Comparison of ENCODE assay signal across 9 cellular contexts in the genomic region with DNA sequence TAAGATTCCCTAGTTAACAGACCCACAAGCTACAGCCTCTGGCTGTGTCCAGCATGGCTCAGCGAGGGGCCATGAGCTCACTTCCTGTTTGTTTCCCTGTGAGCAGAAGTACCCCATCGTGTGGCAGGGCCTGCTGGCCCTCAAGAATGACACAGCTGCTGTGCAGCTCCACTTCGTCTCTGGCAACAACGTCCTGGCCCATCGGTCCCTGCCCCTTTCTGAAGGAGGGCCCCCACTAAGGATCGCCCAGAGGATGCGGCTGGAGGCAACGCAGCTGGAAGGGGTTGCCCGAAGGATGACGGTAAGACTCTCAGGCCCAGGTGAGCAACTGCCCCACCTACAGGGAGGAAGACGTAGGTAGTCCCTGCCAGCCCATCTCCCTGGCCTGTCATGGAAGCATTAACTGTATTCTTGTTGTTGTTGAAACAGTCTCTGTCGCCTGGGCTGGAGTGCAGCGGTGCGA. TPM values are rescaled to one million over a fixed set of nuclear protein-coding genes. Genes with fewer than 3 reads are reported as not detected.
A peak's percentile ranks its signal among the peaks of the same experiment; 100 is the strongest.
DNase-seq lines count a peak whose midpoint lies in the region; ATAC-seq and TF ChIP-seq lines count a peak whose summit lies in the region.
"Had no signal": no experiment of that assay in that cellular context is flagged by ENCODE, and none has a peak within 500 bp of the region (broad histone marks: within the 10 kb centered on the region; RNA-seq: fewer than 3 reads in every experiment).

No MANE protein-coding gene starts in this region.

- H3K4me3 ChIP-seq in osteoblast (ENCODE audit: insufficient read depth, low read length): no peak overlapping the region
- H3K4me3 ChIP-seq: testis had no signal

- H2AFZ ChIP-seq in osteoblast (ENCODE audit: low read length): no peak overlapping the region

- H3K27me3 ChIP-seq in osteoblast (ENCODE audit: insufficient read depth, low read length): no peaks in the 10 kb centered on the region
- H3K27me3 ChIP-seq: testis had no signal

- no peak for ATAC-seq in GM19455 (IDR thresholded peaks at IDR 0.05; ENCODE audit: unreplicated experiment)
- ATAC-seq in HG03342 (IDR thresholded peaks at IDR 0.05; ENCODE audit: unreplicated experiment): no peak
- ATAC-seq in GM21360 (IDR thresholded peaks at IDR 0.05; ENCODE audit: unreplicated experiment): no peak
- ATAC-seq in HG03097 (IDR thresholded peaks at IDR 0.05; ENCODE audit: low FRiP score, unreplicated experiment): no peak

- H4K20me1 ChIP-seq in osteoblast (ENCODE audit: insufficient read depth, low read length): no peaks in the 10 kb centered on the region

- peaks cover 12% of the 10 kb centered on the region for H3K4me1 ChIP-seq in osteoblast (ENCODE audit: insufficient read depth, low read length)

- TF ChIP-seq CTCF in osteoblast (IDR thresholded peaks at IDR 0.05; ENCODE audit: extremely low read depth, low read depth, low read length): peak; percentile 16

- no peaks in the 10 kb centered on the region for H3K9me3 ChIP-seq in osteoblast (ENCODE audit: low read depth, low read length)
- H3K9me3 ChIP-seq: testis had no signal

- no peak overlapping the region for H3K4me2 ChIP-seq in osteoblast (ENCODE audit: insufficient read depth, low read length)

- peaks cover 76% of the 10 kb centered on the region for H3K36me3 ChIP-seq in osteoblast (ENCODE audit: insufficient read depth, low read length)

- peak; percentile 76 for DNase-seq in ELR (ENCODE audit: low read depth)
- DNase-seq in NCI-H510A treated with DMSO at 0.1 percent for 48 hours (lab: John Stamatoyannopoulos, UW): peak; percentile 88
- peak; percentile 79 for DNase-seq in osteoblast (ENCODE audit: insufficient read length, low spot score, missing footprints)
- DNase-seq: testis had no signal

- H3K27ac ChIP-seq in cingulate gyrus (ENCODE audit: low read depth, low read length) (peak overlapping the region; percentile 78), osteoblast (ENCODE audit: low read depth, low read length) (peak overlapping the region; percentile 56)

- peaks cover 2% of the 10 kb centered on the region for H3K79me2 ChIP-seq in osteoblast (ENCODE audit: insufficient read depth, low read length)

RNA-seq across cellular contexts. Expression of gene ZBTB17, which starts 38.2 kb away (rescaled TPM):
- 25.0 and 29.7 TPM in 2 replicates for total RNA-seq in osteoblast
